Comparison of ENCODE assay signal across 25 cellular contexts in genomic region chr1:24825174-24825573, GRCh38.
DNase-seq lines count a peak whose midpoint lies in the region; ATAC-seq and TF ChIP-seq lines count a peak whose summit lies in the region.
"Had no signal": no experiment of that assay in that cellular context is flagged by ENCODE, and none has a peak within 500 bp of the region (broad histone marks: within the 10 kb centered on the region; RNA-seq: fewer than 3 reads in every experiment).

No MANE protein-coding gene starts in this region.

- H4K20me1 ChIP-seq in Karpas-422 (ENCODE audit: insufficient read depth, low read depth, low read length), result no peaks in the 10 kb centered on the region

- H3K36me3 ChIP-seq in Karpas-422 (ENCODE audit: insufficient read depth, low read length), result peaks cover 4% of the 10 kb centered on the region; the same call in 1 of the 2 replicates
- H3K36me3 ChIP-seq: BE2C had no signal

- H3K9me3 ChIP-seq in Karpas-422 (ENCODE audit: low read length), result no peaks in the 10 kb centered on the region
- H3K9me3 ChIP-seq: BE2C, HAP-1 had no signal

- intact Hi-C loops in dorsolateral prefrontal cortex (cut with DNase I), result loop anchor here in 1 of 2 donors (5.0 kb wide), 1 partner anchor 183 kb away; the partner anchor contains the start of gene SRRM1

- H3K36me3 Mint-ChIP-seq in chondrocyte (ENCODE audit: low read depth), result peaks cover 8% of the 10 kb centered on the region
- no peaks in the 10 kb centered on the region for H3K36me3 Mint-ChIP-seq in neural crest cell (ENCODE audit: low read depth)

- peak overlapping the region; percentile 64 for H3K4me2 ChIP-seq in Karpas-422 (ENCODE audit: low read depth, low read length, poor library complexity, severe bottlenecking)
- H3K4me2 ChIP-seq: GM23338 had no signal

- peaks cover 79% of the 10 kb centered on the region for H3K4me1 Mint-ChIP-seq in chondrocyte (ENCODE audit: low read depth)
- H3K4me1 Mint-ChIP-seq in neural crest cell, result peaks cover 44% of the 10 kb centered on the region

- no peak overlapping the region for H3K9ac ChIP-seq in Karpas-422 (ENCODE audit: low read length)

- TF ChIP-seq CTCF in chondrocyte (IDR thresholded peaks at IDR 0.05), result no peak
- no peak for TF ChIP-seq CTCF in neural crest cell (conservative IDR thresholded peaks at IDR 0.05)
- TF ChIP-seq CTCF in dorsolateral prefrontal cortex (IDR thresholded peaks at IDR 0.05 in 54 of 56, conservative IDR thresholded peaks at IDR 0.05 in 2 of 56; ENCODE audit: low read depth in 1 of 56, partially characterized antibody in 56 of 56), result no peak

- peaks cover 88% of the 10 kb centered on the region for H3K4me1 ChIP-seq in Karpas-422 (ENCODE audit: low read length)

- DNase-seq in DMS153 (lab: John Stamatoyannopoulos, UW) (peak; percentile 11), DMS153 treated with DMSO at 0.1 percent for 48 hours (lab: John Stamatoyannopoulos, UW; ENCODE audit: unreplicated experiment) (no peak), Karpas-422 (no peak), chondrocyte (ENCODE audit: low spot score) (no peak), neural crest cell (ENCODE audit: low read depth, low spot score) (no peak), putamen (ENCODE audit: low spot score) (no peak), dorsolateral prefrontal cortex (no peak)
- DNase-seq: ACHN, BE2C, DMS53, Kasumi-1, MV-4-11, NCI-H1105, NCI-H146, NCI-H1930, NCI-H2107, NCI-H524, NCI-H774, Right ventricle myocardium superior, RPMI8226, SW 1271 had no signal

- no peak overlapping the region for H3K4me3 Mint-ChIP-seq in chondrocyte (ENCODE audit: unreplicated experiment)
- H3K4me3 Mint-ChIP-seq in neural crest cell, result no peak overlapping the region
- H3K4me3 Mint-ChIP-seq: GM23338 had no signal

- H3K27ac Mint-ChIP-seq in chondrocyte (ENCODE audit: unreplicated experiment), result peak overlapping the region; percentile 32
- peak overlapping the region; percentile 77 for H3K27ac Mint-ChIP-seq in neural crest cell (ENCODE audit: unreplicated experiment)
- H3K27ac Mint-ChIP-seq: GM23338 had no signal

- H3K27me3 ChIP-seq in Karpas-422 (ENCODE audit: low read length) (no peaks in the 10 kb centered on the region), dorsolateral prefrontal cortex (no peaks in the 10 kb centered on the region)
- H3K27me3 ChIP-seq: BE2C had no signal

- H3K79me2 ChIP-seq in Karpas-422 (ENCODE audit: low read length), result peaks cover 92% of the 10 kb centered on the region

- peak overlapping the region; percentile 80 for H3K27ac ChIP-seq in Karpas-422 (ENCODE audit: low read length)
- H3K27ac ChIP-seq in dorsolateral prefrontal cortex, result peak overlapping the region in 1 of 59 donors; percentile 66
- H3K27ac ChIP-seq: 22Rv1 had no signal

- no peak overlapping the region for H3K4me3 ChIP-seq in Karpas-422 (ENCODE audit: low read length)
- H3K4me3 ChIP-seq in dorsolateral prefrontal cortex, result no peak overlapping the region
- H3K4me3 ChIP-seq: GM23338, HAP-1 had no signal

- H3K27me3 Mint-ChIP-seq in chondrocyte (ENCODE audit: low read depth), result no peaks in the 10 kb centered on the region
- no peaks in the 10 kb centered on the region for H3K27me3 Mint-ChIP-seq in neural crest cell (ENCODE audit: low read depth)

- H3K9me3 Mint-ChIP-seq in chondrocyte (ENCODE audit: low read depth), result no peaks in the 10 kb centered on the region
- H3K9me3 Mint-ChIP-seq in neural crest cell, result no peaks in the 10 kb centered on the region
- H3K9me3 Mint-ChIP-seq: GM23338 had no signal

- no peaks in the 10 kb centered on the region for H3K9me2 ChIP-seq in Karpas-422 (replicated peaks; ENCODE audit: insufficient read depth, low read length)

- no peak for ATAC-seq in HG02623 (IDR thresholded peaks at IDR 0.05; ENCODE audit: unreplicated experiment)
- ATAC-seq: GM23338 had no signal

- H2AFZ ChIP-seq in Karpas-422 (ENCODE audit: low read length), result no peak overlapping the region
- H2AFZ ChIP-seq: GM23338 had no signal
